ENCODE assay signal across 8 cellular contexts in genomic region chr5:75831561-75831960, GRCh38.
"Had no signal": no experiment of that assay in that cellular context is flagged by ENCODE, and none has a peak within 500 bp of the region (broad histone marks: within the 10 kb centered on the region; RNA-seq: fewer than 3 reads in every experiment).

No MANE protein-coding gene starts in this region.

- DNase-seq: GDM1, GF-D8 had no signal

- ATAC-seq: GM12878 had no signal

- H3K4me3 ChIP-seq: GM12878 had no signal

- FAIRE-seq: G401.6, GM12878, GM12891, GM12892, GM18507, GM19239 had no signal
